In the genomic region with DNA sequence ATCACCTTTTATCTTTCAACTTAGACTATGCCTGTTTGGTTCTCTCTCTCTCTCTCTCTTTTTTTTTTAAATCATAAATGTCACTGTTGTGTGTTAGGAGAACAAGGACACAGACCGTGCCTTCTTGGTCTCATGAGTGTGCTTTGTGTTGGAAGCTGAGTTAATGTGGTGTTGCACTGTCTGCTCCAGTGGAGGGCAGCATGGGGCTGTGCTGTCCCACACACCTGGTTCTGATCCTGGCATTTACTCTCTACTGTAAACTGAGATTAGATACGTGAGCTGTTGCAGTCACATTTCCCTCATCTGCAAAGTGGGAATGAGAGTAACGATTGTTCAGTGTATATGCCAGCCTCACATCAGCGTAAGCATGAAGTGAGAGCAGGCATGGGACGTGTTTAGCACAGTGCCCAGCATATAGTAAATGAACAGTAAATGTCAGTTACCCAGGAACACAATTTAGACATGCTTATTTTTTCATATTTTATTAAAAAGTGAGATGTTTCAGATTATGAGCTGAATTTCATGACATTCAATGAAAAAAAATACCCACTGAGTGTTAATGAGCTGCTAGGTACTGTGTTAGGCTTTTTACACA, we compare ENCODE assay signal across 9 cellular contexts.
DNase-seq lines count a peak whose midpoint lies in the region; ATAC-seq and TF ChIP-seq lines count a peak whose summit lies in the region.
"Had no signal": no experiment of that assay in that cellular context is flagged by ENCODE, and none has a peak within 500 bp of the region (broad histone marks: within the 10 kb centered on the region; RNA-seq: fewer than 3 reads in every experiment).

No MANE protein-coding gene starts in this region.

- peaks cover 4% of the 10 kb centered on the region for H3K4me1 Mint-ChIP-seq in activated CD4-positive, alpha-beta T cell treated with anti-CD3 and anti-CD28 coated beads for 36 hours

- CTCF ChIA-PET in activated CD4-positive, alpha-beta T cell treated with anti-CD3 and anti-CD28 coated beads for 36 hours (lab: Charles Lee), result interaction anchor here (0.6 to 0.9 kb wide), 2 partner anchors 20 to 229 kb away, joined by 3 read pairs; no protein-coding TSS in a partner anchor

- in situ Hi-C loops in astrocyte of the spinal cord (cut with HindIII; ENCODE audit: low sequenced_read_pairs), result no loop called here

- POLR2A ChIA-PET in activated CD4-positive, alpha-beta T cell treated with anti-CD3 and anti-CD28 coated beads for 36 hours (lab: Charles Lee), result no interaction called here

- no peak overlapping the region for H3K4me3 Mint-ChIP-seq in activated CD4-positive, alpha-beta T cell treated with anti-CD3 and anti-CD28 coated beads for 36 hours
- H3K4me3 Mint-ChIP-seq: activated naive CD8-positive, alpha-beta T cell had no signal

- intact Hi-C loops in activated CD4-positive, alpha-beta T cell treated with anti-CD3 and anti-CD28 coated beads for 36 hours (cut with DNase I, micrococcal nuclease), result no loop called here
- intact Hi-C loops in left colon (cut with DNase I, micrococcal nuclease), result no loop called here

- no peak overlapping the region for H3K4me3 ChIP-seq in astrocyte of the spinal cord (ENCODE audit: low read depth, low read length)

- H3K36me3 Mint-ChIP-seq in activated CD4-positive, alpha-beta T cell treated with anti-CD3 and anti-CD28 coated beads for 36 hours (ENCODE audit: low read depth), result peaks cover 15% of the 10 kb centered on the region

- DNase-seq in activated CD4-positive, alpha-beta T cell treated with anti-CD3 and anti-CD28 coated beads for 36 hours, result peak; percentile 38
- no peak for DNase-seq in activated CD4-positive, alpha-beta T cell treated with anti-CD3 and anti-CD28 coated beads, Interleukin-2, amount 50 U/mL, for 48 hours
- DNase-seq in NAMALWA (ENCODE audit: low spot score) (peak; percentile 37), astrocyte of the spinal cord (ENCODE audit: low read depth, low spot score) (peak; percentile 59), left colon (peak in 1 of 2 donors; percentile 27), NCI-H128 (lab: John Stamatoyannopoulos, UW; ENCODE audit: unreplicated experiment) (no peak)

- ATAC-seq in activated CD4-positive, alpha-beta T cell treated with anti-CD3 and anti-CD28 coated beads for 36 hours, result peak; percentile 68
- ATAC-seq in left colon (peak; percentile 88), HG03571 (IDR thresholded peaks at IDR 0.05; ENCODE audit: unreplicated experiment) (no peak), GM19351 (IDR thresholded peaks at IDR 0.05; ENCODE audit: unreplicated experiment) (no peak)

- H3K27me3 Mint-ChIP-seq in activated CD4-positive, alpha-beta T cell treated with anti-CD3 and anti-CD28 coated beads for 36 hours, result no peaks in the 10 kb centered on the region
- H3K27me3 Mint-ChIP-seq: activated naive CD8-positive, alpha-beta T cell had no signal

- no peak overlapping the region for H3K27ac Mint-ChIP-seq in activated CD4-positive, alpha-beta T cell treated with anti-CD3 and anti-CD28 coated beads for 36 hours
- H3K27ac Mint-ChIP-seq: activated naive CD8-positive, alpha-beta T cell had no signal

- TF ChIP-seq CTCF in astrocyte of the spinal cord (IDR thresholded peaks at IDR 0.05; ENCODE audit: low read depth, low read length), result peak; percentile 78

- peaks cover 4% of the 10 kb centered on the region for H3K9me3 Mint-ChIP-seq in activated CD4-positive, alpha-beta T cell treated with anti-CD3 and anti-CD28 coated beads for 36 hours (ENCODE audit: low read depth)

Comparison
In these comparisons a context has a peak if more than half of its experiments do, and no peak if none do; other contexts are left out.
1. DNase-seq: peak in activated CD4-positive, alpha-beta T cell treated with anti-CD3 and anti-CD28 coated beads for 36 hours (single experiment), NAMALWA (single experiment) and astrocyte of the spinal cord (single experiment); none in activated CD4-positive, alpha-beta T cell treated with anti-CD3 and anti-CD28 coated beads, Interleukin-2, amount 50 U/mL, for 48 hours (0 of 2) and NCI-H128 (single experiment).
2. ATAC-seq: peak in activated CD4-positive, alpha-beta T cell treated with anti-CD3 and anti-CD28 coated beads for 36 hours (single experiment) and left colon (single experiment); none in HG03571 (single experiment) and GM19351 (single experiment).